7 cellular contexts compared by ENCODE assay signal in genomic region chrX:80578518-80579105, GRCh38.
DNase-seq lines count a peak whose midpoint lies in the region; TF ChIP-seq lines count a peak whose summit lies in the region.

No MANE protein-coding gene starts in this region.

- no peaks in the 10 kb centered on the region for H3K27me3 ChIP-seq in stomach

- intact Hi-C loops in stomach (cut with DNase I; ENCODE audit: low total_unique reads), result no loop called here

- H3K9me3 ChIP-seq in SK-N-MC (ENCODE audit: low read depth, low read length), result no peaks in the 10 kb centered on the region
- H3K9me3 ChIP-seq in stomach, result no peaks in the 10 kb centered on the region

- no peaks in the 10 kb centered on the region for H3K4me1 ChIP-seq in stomach

- H3K4me1 Mint-ChIP-seq in HFFc6 (ENCODE audit: low read depth), result no peaks in the 10 kb centered on the region

- TF ChIP-seq POLR2A in stomach (IDR thresholded peaks at IDR 0.05), result no peak

- H3K27me3 Mint-ChIP-seq in HFFc6 (ENCODE audit: insufficient read depth), result no peaks in the 10 kb centered on the region; the same call in none of the 2 replicates

- H3K4me3 Mint-ChIP-seq in HFFc6, result no peak overlapping the region

- H3K9ac ChIP-seq in SK-N-MC (ENCODE audit: insufficient read length), result no peak overlapping the region

- 15 to 27% (median 23%) methylated on average over 3 of the region's 3 CpGs for WGBS in stomach, 5 donors

- H3K27ac ChIP-seq in SK-N-MC (no peak overlapping the region), substantia nigra (ENCODE audit: low read depth, low read length, poor library complexity, severe bottlenecking) (no peak overlapping the region), stomach (no peak overlapping the region)

- H3K9me3 Mint-ChIP-seq in HFFc6, result peaks cover 2% of the 10 kb centered on the region; the same call in 1 of the 2 replicates

- H3K4me3 ChIP-seq in SK-N-MC (no peak overlapping the region), stomach (no peak overlapping the region)

- H3K36me3 ChIP-seq in SK-N-MC (ENCODE audit: insufficient read depth, low read length), result no peaks in the 10 kb centered on the region
- no peaks in the 10 kb centered on the region for H3K36me3 ChIP-seq in stomach

- TF ChIP-seq EP300 in stomach (IDR thresholded peaks at IDR 0.05), result no peak

- H3K27ac Mint-ChIP-seq in HFFc6, result no peak overlapping the region

- no peaks in the 10 kb centered on the region; the same call in 1 of the 2 replicates for H3K36me3 Mint-ChIP-seq in HFFc6 (ENCODE audit: low read depth)

- DNase-seq in GM03348 (ENCODE audit: low spot score) (peak; percentile 35), HFFc6 (peak; percentile 10), SK-N-MC (ENCODE audit: low read depth, low spot score) (peak; percentile 20), iPS-NIHi7 (ENCODE audit: extremely low spot score) (peak; percentile 12), substantia nigra (lab: John Stamatoyannopoulos, UW) (no peak), NCI-H187 treated with DMSO at 0.1 percent for 48 hours (lab: John Stamatoyannopoulos, UW) (no peak), stomach (no peak)

- peak; percentile 61; the same call in 1 of the 2 replicates for TF ChIP-seq CTCF in HFFc6 (IDR thresholded peaks at IDR 0.05)
- peak in 3 of 7 experiments; percentile 5 to 42 (median 12) for TF ChIP-seq CTCF in stomach (IDR thresholded peaks at IDR 0.05)

Comparison
In these comparisons a context has a peak if more than half of its experiments do, and no peak if none do; other contexts are left out.
1. DNase-seq: peak in GM03348 (single experiment), HFFc6 (single experiment), SK-N-MC (single experiment) and iPS-NIHi7 (single experiment); none in substantia nigra (0 of 49), NCI-H187 treated with DMSO at 0.1 percent for 48 hours (single experiment) and stomach (single experiment).